Comparison of ENCODE assay signal across 8 cellular contexts in the genomic region with DNA sequence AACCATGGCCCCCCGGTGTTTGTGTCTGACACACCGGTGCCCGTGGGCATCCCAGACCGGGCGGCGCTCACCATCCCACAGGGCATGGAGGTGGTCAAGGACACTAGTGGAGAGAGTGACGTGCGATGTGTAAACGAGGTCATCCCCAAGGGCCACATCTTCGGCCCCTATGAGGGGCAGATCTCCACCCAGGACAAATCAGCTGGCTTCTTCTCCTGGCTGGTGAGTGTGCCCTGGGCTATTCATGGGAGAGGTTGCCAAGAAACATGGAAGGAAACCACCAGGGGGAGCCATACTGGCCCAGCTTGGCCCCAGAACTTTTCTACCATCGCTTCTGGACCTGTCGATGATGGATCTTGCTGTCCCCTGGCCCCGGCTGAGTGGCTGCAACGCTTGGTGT. TPM values are rescaled to one million over a fixed set of nuclear protein-coding genes. Genes with fewer than 3 reads are reported as not detected.
DNase-seq lines count a peak whose midpoint lies in the region; FAIRE-seq and TF ChIP-seq lines count a peak whose summit lies in the region.

No MANE protein-coding gene starts in this region.

- no peaks in the 10 kb centered on the region for H3K4me1 Mint-ChIP-seq in activated T-helper 1 cell treated with anti-CD3 and anti-CD28 coated beads, Interleukin-12 subunit alpha, Interleukin-12 subunit beta, Interleukin-2, Interleukin-4 antibody, amounts not matched to agents 30 ng/mL and 10 ng/mL and 1 ng/mL, durations not matched to agents 14 hours and 24 hours and 36 hours (ENCODE audit: low read depth)

- H2BK15ac ChIP-seq in H1 (ENCODE audit: low read length): no peak overlapping the region

- H3K4me1 ChIP-seq in H1 (replicated peaks in 1 of 4; ENCODE audit: control insufficient read depth in 3 of 4, insufficient read depth in 4 of 4, low read length in 3 of 4) (peaks cover 0 to 17% (median 11%) of the 10 kb centered on the region in 4 experiments; a peak in 6 of 7 replicates), parathyroid adenoma (no peaks in the 10 kb centered on the region)

- WGBS in H1 (ENCODE audit: extremely low coverage in 1 of 2, insufficient coverage in 1 of 2, insufficient read length in 1 of 2, insufficient replicate concordance in 2 of 2, low coverage in 1 of 2, low lambda C conversion rate in 2 of 2, missing lambda C conversion rate in 1 of 2), 2 experiments: 80% methylated on average over 14 of the region's 14 CpGs; no CpG with 5 or more reads in 1 of the 2 experiments

- peak; percentile 27 to 55; a peak in 3 of 4 replicates for TF ChIP-seq RAD21 in H1 (IDR thresholded peaks at IDR 0.05 in 1 of 2, conservative IDR thresholded peaks at IDR 0.05 in 1 of 2; ENCODE audit: low read depth in 2 of 2, low read length in 2 of 2)

- H2AFZ ChIP-seq in H1 (ENCODE audit: low read length) (no peak overlapping the region), parathyroid adenoma (no peak overlapping the region)

- H3K4me3 Mint-ChIP-seq in activated T-helper 1 cell treated with anti-CD3 and anti-CD28 coated beads, Interleukin-12 subunit alpha, Interleukin-12 subunit beta, Interleukin-2, Interleukin-4 antibody, amounts not matched to agents 30 ng/mL and 10 ng/mL and 1 ng/mL, durations not matched to agents 14 hours and 24 hours and 36 hours: no peak overlapping the region

- intact Hi-C loops in activated T-helper 1 cell treated with anti-CD3 and anti-CD28 coated beads, Interleukin-12 subunit alpha, Interleukin-12 subunit beta, Interleukin-2, Interleukin-4 antibody, amounts not matched to agents 30 ng/mL and 10 ng/mL and 1 ng/mL, durations not matched to agents 14 hours and 24 hours and 36 hours (cut with micrococcal nuclease): no loop called here

- no peak overlapping the region for H2AK5ac ChIP-seq in H1 (ENCODE audit: low read depth, low read length)

- no peak overlapping the region for H3K4ac ChIP-seq in H1 (replicated peaks; ENCODE audit: insufficient read length, low read depth, low read length)

- no peak overlapping the region for H2BK5ac ChIP-seq in H1 (ENCODE audit: low read depth, low read length)

- no peak overlapping the region for H3K18ac ChIP-seq in H1 (ENCODE audit: extremely low read depth, low read length)

- H3K27ac Mint-ChIP-seq in activated T-helper 1 cell treated with anti-CD3 and anti-CD28 coated beads, Interleukin-12 subunit alpha, Interleukin-12 subunit beta, Interleukin-2, Interleukin-4 antibody, amounts not matched to agents 30 ng/mL and 10 ng/mL and 1 ng/mL, durations not matched to agents 14 hours and 24 hours and 36 hours: no peak overlapping the region

- no peak overlapping the region for H3K4me3 ChIP-seq in H1 (ENCODE audit: extremely low read depth in 1 of 4, insufficient read depth in 2 of 4, low read depth in 3 of 4, low read length in 4 of 4)
- no peak overlapping the region for H3K4me3 ChIP-seq in parathyroid adenoma (ENCODE audit: low read depth, low read length)

- FAIRE-seq in H1 (lab: Jason Lieb, UNC) (no peak), RCC 7860 (lab: Jason Lieb, UNC) (no peak)

- no peak overlapping the region for H3K56ac ChIP-seq in H1 (replicated peaks; ENCODE audit: insufficient read length, low read depth, low read length)

- DNase-seq in ELR (ENCODE audit: low read depth) (peak; percentile 44), Kasumi-1 (lab: John Stamatoyannopoulos, UW) (peak; percentile 13 to 24), H1 (ENCODE audit: low read depth in 1 of 2, low spot score in 2 of 2) (peak in 1 of 2 experiments; percentile 62), T-helper 1 cell (no peak), retina (no peak), RCC 7860 (ENCODE audit: low spot score) (no peak)
- no peak for DNase-seq in activated T-helper 1 cell treated with anti-CD3 and anti-CD28 coated beads, Interleukin-12 subunit alpha, Interleukin-12 subunit beta, Interleukin-2, Interleukin-4 antibody, amounts not matched to agents 30 ng/mL and 10 ng/mL and 1 ng/mL, durations not matched to agents 14 hours and 24 hours and 36 hours (ENCODE audit: low spot score)

- H2BK12ac ChIP-seq in H1 (ENCODE audit: low read depth, low read length): no peak overlapping the region

- H3K79me2 ChIP-seq in H1 (ENCODE audit: control insufficient read depth in 1 of 2, insufficient read depth in 2 of 2, low read length in 2 of 2): no peaks in the 10 kb centered on the region
- H3K79me2 ChIP-seq in parathyroid adenoma: no peaks in the 10 kb centered on the region

- peaks cover 28% of the 10 kb centered on the region for H3K27me3 Mint-ChIP-seq in activated T-helper 1 cell treated with anti-CD3 and anti-CD28 coated beads, Interleukin-12 subunit alpha, Interleukin-12 subunit beta, Interleukin-2, Interleukin-4 antibody, amounts not matched to agents 30 ng/mL and 10 ng/mL and 1 ng/mL, durations not matched to agents 14 hours and 24 hours and 36 hours (ENCODE audit: insufficient read depth)

- TF ChIP-seq CTCF in H1 (IDR thresholded peaks at IDR 0.05; ENCODE audit: control extremely low read depth in 1 of 3, insufficient read depth in 1 of 3, low read depth in 1 of 3, low read length in 3 of 3) (peak; percentile 62 to 79 (median 75)), parathyroid adenoma (IDR thresholded peaks at IDR 0.05) (peak; percentile 41)

- TF ChIP-seq EP300 in H1 (IDR thresholded peaks at IDR 0.05; ENCODE audit: borderline replicate concordance in 1 of 2, low read depth in 2 of 2, low read length in 2 of 2): no peak

- no peak overlapping the region for H3K4me2 ChIP-seq in H1 (ENCODE audit: insufficient read depth in 1 of 2, low read depth in 2 of 2, low read length in 2 of 2)
- no peak overlapping the region for H3K4me2 ChIP-seq in parathyroid adenoma (ENCODE audit: low read length)

- CTCF ChIA-PET in H1 (lab: Charles Lee; ENCODE audit: partially characterized antibody): interaction anchor here (0.8 to 5.2 kb wide), 34 partner anchors 9 to 251 kb away, joined by 3 to 30 read pairs (median 5); no protein-coding TSS in a partner anchor

- H3K9me3 ChIP-seq in H1 (ENCODE audit: insufficient read depth in 2 of 2, low read depth in 1 of 2, low read length in 1 of 2) (no peaks in the 10 kb centered on the region), parathyroid adenoma (ENCODE audit: control insufficient read depth, low read length) (no peaks in the 10 kb centered on the region)

- H3K79me1 ChIP-seq in H1 (ENCODE audit: low read depth, low read length): peaks cover 2% of the 10 kb centered on the region; the same call in 1 of the 2 replicates

- no peak overlapping the region for H3K23ac ChIP-seq in H1 (ENCODE audit: insufficient read length)

- H4K5ac ChIP-seq in H1 (ENCODE audit: insufficient read length, low read depth, low read length): no peak overlapping the region

- H3K27me3 ChIP-seq in H1 (replicated peaks in 1 of 4; ENCODE audit: control insufficient read depth in 3 of 4, extremely low read depth in 1 of 4, insufficient read depth in 3 of 4, low read length in 3 of 4) (no peaks in the 10 kb centered on the region), parathyroid adenoma (ENCODE audit: control insufficient read depth, insufficient read depth, low read length) (no peaks in the 10 kb centered on the region)

- TF ChIP-seq POLR2A in H1 (IDR thresholded peaks at IDR 0.05; ENCODE audit: control extremely low read depth in 1 of 2, low read depth in 2 of 2, low read length in 2 of 2): no peak

- H3K9ac ChIP-seq in H1 (replicated peaks in 1 of 4; ENCODE audit: extremely low read depth in 1 of 4, low read depth in 3 of 4, low read length in 3 of 4) (no peak overlapping the region), parathyroid adenoma (no peak overlapping the region)

- POLR2A ChIA-PET in H1 (lab: Charles Lee; ENCODE audit: partially characterized antibody): no interaction called here

- no peak overlapping the region for H4K8ac ChIP-seq in H1 (ENCODE audit: extremely low read depth, insufficient read depth, low read length)

- no peak overlapping the region for H4K91ac ChIP-seq in H1 (replicated peaks; ENCODE audit: insufficient read length, low read length)

- H3K36me3 Mint-ChIP-seq in activated T-helper 1 cell treated with anti-CD3 and anti-CD28 coated beads, Interleukin-12 subunit alpha, Interleukin-12 subunit beta, Interleukin-2, Interleukin-4 antibody, amounts not matched to agents 30 ng/mL and 10 ng/mL and 1 ng/mL, durations not matched to agents 14 hours and 24 hours and 36 hours (ENCODE audit: low read depth): no peaks in the 10 kb centered on the region

- no peak overlapping the region for H2BK20ac ChIP-seq in H1 (ENCODE audit: low read length)

- no peak overlapping the region for H2BK120ac ChIP-seq in H1 (replicated peaks; ENCODE audit: low read depth, low read length)

- no peaks in the 10 kb centered on the region for H3K9me3 Mint-ChIP-seq in activated T-helper 1 cell treated with anti-CD3 and anti-CD28 coated beads, Interleukin-12 subunit alpha, Interleukin-12 subunit beta, Interleukin-2, Interleukin-4 antibody, amounts not matched to agents 30 ng/mL and 10 ng/mL and 1 ng/mL, durations not matched to agents 14 hours and 24 hours and 36 hours

- H3K36me3 ChIP-seq in H1 (ENCODE audit: control insufficient read depth in 2 of 4, insufficient read depth in 4 of 4, low read length in 3 of 4) (no peaks in the 10 kb centered on the region; a peak in 2 of 8 replicates), parathyroid adenoma (ENCODE audit: control insufficient read depth, insufficient read depth, low read length) (no peaks in the 10 kb centered on the region)

- H3K14ac ChIP-seq in H1 (ENCODE audit: insufficient read length): no peak overlapping the region

- H3K27ac ChIP-seq in H1 (ENCODE audit: low read depth, low read length): no peak overlapping the region
- H3K27ac ChIP-seq in parathyroid adenoma: no peak overlapping the region

- H4K20me1 ChIP-seq in H1 (replicated peaks in 1 of 2; ENCODE audit: control insufficient read depth in 1 of 2, insufficient read depth in 2 of 2, low read length in 2 of 2): peaks cover 0 to under 1% of the 10 kb centered on the region in 2 experiments

- H3K23me2 ChIP-seq in H1 (ENCODE audit: low read depth, low read length): peaks cover 5% of the 10 kb centered on the region; the same call in 1 of the 2 replicates

TF ChIP-seq in H1, 55 proteins besides CTCF, POLR2A, EP300 and RAD21 (continues in another document):
- no peak for TF ChIP-seq KDM1A (IDR thresholded peaks at IDR 0.05; ENCODE audit: borderline replicate concordance, low read length)

RNA-seq across cellular contexts. Expression of a gene that starts 36.5 kb away (rescaled TPM):
- total RNA-seq in H1 (2021; fragmentation: NEBNext Ultra II Directional; extraction: Animal tissue kit (Norgen Biotek cat#: 25700)): 10.0 and 11.7 TPM in 2 replicates
- 3.6 and 5.6 TPM in 2 replicates for polyA plus RNA-seq in H1 (2011; rRNA removed)
- 5.0 TPM for polyA plus RNA-seq in H1 (2011; cell fraction: cytosol; rRNA removed)
- polyA plus RNA-seq in H1 (2011; cell fraction: nucleus; rRNA removed): 6.9 TPM
- 4.1 to 4.5 TPM (median 4.2 TPM) in 4 replicates for polyA plus RNA-seq in H1 (2012, experiment 1 of 2)
- 1.9 TPM for polyA plus RNA-seq in H1 (2012, experiment 2 of 2)
- polyA plus RNA-seq in H1 (2013, experiment 1 of 2): 3.0 TPM
- polyA plus RNA-seq in H1 (2013, experiment 2 of 2): 3.1 TPM
- polyA minus RNA-seq in H1 (2011; rRNA and poly(A)+ RNA removed): 8.0 and 10.8 TPM in 2 replicates
- 4.5 TPM for polyA minus RNA-seq in H1 (2011; cell fraction: cytosol; rRNA and poly(A)+ RNA removed)
- 9.1 TPM for polyA minus RNA-seq in H1 (2011; cell fraction: nucleus; rRNA and poly(A)+ RNA removed)
- 1.3 and 2.2 TPM in 2 replicates for total RNA-seq in activated T-helper 1 cell treated with anti-CD3 and anti-CD28 coated beads, Interleukin-12 subunit alpha, Interleukin-12 subunit beta, Interleukin-2, Interleukin-4 antibody, amounts not matched to agents 30 ng/mL and 10 ng/mL and 1 ng/mL, durations not matched to agents 14 hours and 24 hours and 36 hours

Comparison
In these comparisons a context has a peak if more than half of its experiments do, and no peak if none do; other contexts are left out.
1. DNase-seq: peak in ELR (single experiment) and Kasumi-1 (2 of 2); none in T-helper 1 cell (0 of 5), retina (single experiment), RCC 7860 (single experiment) and activated T-helper 1 cell treated with anti-CD3 and anti-CD28 coated beads, Interleukin-12 subunit alpha, Interleukin-12 subunit beta, Interleukin-2, Interleukin-4 antibody, amounts not matched to agents 30 ng/mL and 10 ng/mL and 1 ng/mL, durations not matched to agents 14 hours and 24 hours and 36 hours (single experiment).